25 cellular contexts compared by ENCODE assay signal in genomic region chr1:173438655-173439054, GRCh38. TPM values are rescaled to one million over a fixed set of nuclear protein-coding genes. Genes with fewer than 3 reads are reported as not detected.
A peak's percentile ranks its signal among the peaks of the same experiment; 100 is the strongest.
DNase-seq lines count a peak whose midpoint lies in the region; ATAC-seq, FAIRE-seq and TF ChIP-seq lines count a peak whose summit lies in the region.
"Had no signal": no experiment of that assay in that cellular context is flagged by ENCODE, and none has a peak within 500 bp of the region (broad histone marks: within the 10 kb centered on the region; RNA-seq: fewer than 3 reads in every experiment).

No MANE protein-coding gene starts in this region.

- H3K4me1 Mint-ChIP-seq in activated CD4-positive, alpha-beta T cell treated with anti-CD3 and anti-CD28 coated beads, Interleukin-2, amount 10 ng/mL, durations not matched to agents 24 days and 14 days, result peaks cover 2% of the 10 kb centered on the region
- H3K4me1 Mint-ChIP-seq: B cell had no signal

- no peak for FAIRE-seq in K562 (lab: Jason Lieb, UNC)
- FAIRE-seq in small intestine (lab: Jason Lieb, UNC), result no peak
- FAIRE-seq: A204.1, G401.6, GM12892, GM19239, H54 had no signal

- no peak for ATAC-seq in K562
- peak; percentile 79 for ATAC-seq in left colon
- no peak for ATAC-seq in activated CD4-positive, CD25-positive, alpha-beta regulatory T cell treated with anti-CD3 and anti-CD28 coated beads, Interleukin-2, amount 50 U/mL, for 24 hours
- ATAC-seq: CD8-positive, alpha-beta T cell; GM23338 had no signal

- no peaks in the 10 kb centered on the region for H4K20me1 ChIP-seq in K562 (replicated peaks; ENCODE audit: control insufficient read depth, insufficient read depth, low read length)
- H4K20me1 ChIP-seq: BLaER1 had no signal

- H3K27ac ChIP-seq in K562 (ENCODE audit: extremely low read depth, low read depth, low read length) (no peak overlapping the region), small intestine (ENCODE audit: low read depth in 1 of 2, low read length in 1 of 2) (no peak overlapping the region)
- H3K27ac ChIP-seq: 22Rv1, BLaER1, C4-2B had no signal

- H3K36me3 ChIP-seq in K562 (ENCODE audit: control insufficient read depth, insufficient read depth, low read length), result no peaks in the 10 kb centered on the region; the same call in 2 of the 3 replicates
- H3K36me3 ChIP-seq in small intestine (ENCODE audit: control insufficient read depth in 2 of 2, insufficient read depth in 2 of 2, low read length in 2 of 2), result no peaks in the 10 kb centered on the region
- H3K36me3 ChIP-seq: BLaER1, HAP-1 had no signal

- no peak overlapping the region for H3K4me3 Mint-ChIP-seq in activated CD4-positive, alpha-beta T cell treated with anti-CD3 and anti-CD28 coated beads, Interleukin-2, amount 10 ng/mL, durations not matched to agents 24 days and 14 days
- H3K4me3 Mint-ChIP-seq: B cell; CD8-positive, alpha-beta T cell; GM23338; HFFc6 had no signal

- WGBS in K562 (ENCODE audit: insufficient coverage, low coverage, missing lambda C conversion rate), result 55% methylated on average over 1 of the region's 1 CpG
- 17 to 62% (median 46%) methylated on average over 1 of the region's 1 CpG for WGBS in small intestine, 3 donors

- no peaks in the 10 kb centered on the region for H3K9me1 ChIP-seq in K562 (ENCODE audit: control insufficient read depth, insufficient read depth, low read length)

- H3K27me3 Mint-ChIP-seq in activated CD4-positive, alpha-beta T cell treated with anti-CD3 and anti-CD28 coated beads, Interleukin-2, amount 10 ng/mL, durations not matched to agents 24 days and 14 days, result no peaks in the 10 kb centered on the region
- H3K27me3 Mint-ChIP-seq: B cell; CD4-positive, CD25-positive, alpha-beta regulatory T cell had no signal

- H3K27me3 ChIP-seq in K562 (ENCODE audit: control insufficient read depth in 2 of 2, insufficient read depth in 2 of 2, low read length in 2 of 2), result no peaks in the 10 kb centered on the region
- no peaks in the 10 kb centered on the region for H3K27me3 ChIP-seq in small intestine (ENCODE audit: control insufficient read depth in 2 of 2, insufficient read depth in 2 of 2, low read length in 2 of 2)
- H3K27me3 ChIP-seq: BLaER1 had no signal

- BruUV-seq in K562 (replicated peaks; lab: Mats Ljungman, UMichigan), result no TSS peak

- peaks cover 0 to 26% of the 10 kb centered on the region in 2 experiments; a peak in 4 of 5 replicates for H3K4me1 ChIP-seq in K562 (replicated peaks in 1 of 2; ENCODE audit: control insufficient read depth in 2 of 2, insufficient read depth in 2 of 2, low read length in 2 of 2)
- no peaks in the 10 kb centered on the region for H3K4me1 ChIP-seq in small intestine (ENCODE audit: control insufficient read depth in 2 of 2, insufficient read depth in 1 of 2, low read depth in 1 of 2, low read length in 1 of 2)
- H3K4me1 ChIP-seq: BLaER1 had no signal

- H3K4me2 ChIP-seq in K562 (ENCODE audit: insufficient read depth, low read length), result no peak overlapping the region
- H3K4me2 ChIP-seq: BLaER1 had no signal

- H3K27ac Mint-ChIP-seq in activated CD4-positive, alpha-beta T cell treated with anti-CD3 and anti-CD28 coated beads, Interleukin-2, amount 10 ng/mL, durations not matched to agents 24 days and 14 days, result no peak overlapping the region
- H3K27ac Mint-ChIP-seq: B cell; CD8-positive, alpha-beta T cell; HFFc6 had no signal

- TF ChIP-seq POLR2A in K562 (conservative IDR thresholded peaks at IDR 0.05), result no peak

- no peak for TF ChIP-seq CTCF in K562 (IDR thresholded peaks at IDR 0.05 in 2 of 3, conservative IDR thresholded peaks at IDR 0.05 in 1 of 3; ENCODE audit: insufficient read depth in 2 of 3, low read depth in 1 of 3, low read length in 3 of 3)

- CTCF ChIA-PET in K562 (lab: Yijun Ruan, JAX; ENCODE audit: low intra/inter-chr PET ratio), result no interaction called here

- POLR2A ChIA-PET in K562 (lab: Yijun Ruan, JAX), result interaction anchor here (0.6 to 1.8 kb wide), 5 partner anchors 13 to 429 kb away, joined by 3 to 7 read pairs (median 4); partner anchors contain the start of genes GAS5 and ZBTB37

- peaks cover 8% of the 10 kb centered on the region for H3K36me3 Mint-ChIP-seq in activated CD4-positive, alpha-beta T cell treated with anti-CD3 and anti-CD28 coated beads, Interleukin-2, amount 10 ng/mL, durations not matched to agents 24 days and 14 days (ENCODE audit: low read depth)

- H3K9me3 ChIP-seq in K562 (replicated peaks; ENCODE audit: control insufficient read depth, insufficient read depth, low read depth, low read length), result no peaks in the 10 kb centered on the region
- no peaks in the 10 kb centered on the region for H3K9me3 ChIP-seq in small intestine (ENCODE audit: control insufficient read depth, low read depth)
- H3K9me3 ChIP-seq: BLaER1, Caco-2, HAP-1 had no signal

- DNase-seq in activated CD4-positive, alpha-beta T cell treated with anti-CD3 and anti-CD28 coated beads, Interleukin-2, amount 10 ng/mL, durations not matched to agents 24 days and 14 days, result peak; percentile 40
- DNase-seq in activated CD4-positive, alpha-beta T cell treated with anti-CD3 and anti-CD28 coated beads, Interleukin-2, amount 50 U/mL, for 48 hours, result no peak
- DNase-seq in K562 (ENCODE audit: extremely low read depth in 1 of 4, low spot score in 3 of 4), result no peak
- DNase-seq in left colon, result no peak
- DNase-seq in small intestine, result peak; percentile 53
- no peak for DNase-seq in NCI-H2171 (lab: John Stamatoyannopoulos, UW)
- no peak for DNase-seq in NCI-H446 (lab: John Stamatoyannopoulos, UW)
- DNase-seq: Caco-2; CD4-positive, CD25-positive, alpha-beta regulatory T cell; CD8-positive, alpha-beta T cell; DMS153; DND-41; HFFc6 had no signal

- no peak for TF ChIP-seq RAD21 in K562 (CRISPR knock-in tag; conservative IDR thresholded peaks at IDR 0.05 in 1 of 2, IDR thresholded peaks at IDR 0.05 in 1 of 2)

- no peaks in the 10 kb centered on the region for H3K9me3 Mint-ChIP-seq in activated CD4-positive, alpha-beta T cell treated with anti-CD3 and anti-CD28 coated beads, Interleukin-2, amount 10 ng/mL, durations not matched to agents 24 days and 14 days
- H3K9me3 Mint-ChIP-seq: CD4-positive, CD25-positive, alpha-beta regulatory T cell; CD8-positive, alpha-beta T cell; GM23338; HFFc6 had no signal

- H3K79me2 ChIP-seq in K562 (ENCODE audit: control insufficient read depth, insufficient read depth, low read length), result no peaks in the 10 kb centered on the region

- H3K4me3 ChIP-seq in K562 (no peak overlapping the region), small intestine (ENCODE audit: low read depth in 1 of 2, low read length in 2 of 2) (no peak overlapping the region)
- H3K4me3 ChIP-seq: BLaER1, GM23338, HAP-1 had no signal

- no peak overlapping the region for H3K9ac ChIP-seq in K562 (ENCODE audit: insufficient read depth in 1 of 2, low read depth in 2 of 2, low read length in 2 of 2)
- H3K9ac ChIP-seq: BLaER1 had no signal

- no peak overlapping the region for H2AFZ ChIP-seq in K562 (ENCODE audit: low read depth, low read length)
- H2AFZ ChIP-seq: GM23338 had no signal

- no peak for TF ChIP-seq EP300 in K562 (IDR thresholded peaks at IDR 0.05; ENCODE audit: low read length)

- intact Hi-C loops in activated CD4-positive, alpha-beta T cell treated with anti-CD3 and anti-CD28 coated beads, Interleukin-2, amount 10 ng/mL, durations not matched to agents 24 days and 14 days (cut with micrococcal nuclease), result no loop called here
- intact Hi-C loops in K562 (cut with micrococcal nuclease), result no loop called here
- intact Hi-C loops in left colon (cut with DNase I, micrococcal nuclease), result no loop called here

- in situ Hi-C loops in K562 (cut with MboI), result loop anchor here (10.0 kb wide), 1 partner anchor 386 kb away; the partner anchor contains the start of genes CENPL and DARS2

RNA-seq across cellular contexts. Expression of gene PRDX6, which starts 38.5 kb away (rescaled TPM):
- 127 and 131 TPM in 2 replicates for total RNA-seq in activated CD4-positive, alpha-beta T cell treated with anti-CD3 and anti-CD28 coated beads, Interleukin-2, amount 10 ng/mL, durations not matched to agents 24 days and 14 days
- 92.6 and 207 TPM in 2 replicates for total RNA-seq in K562 (2011; cell fraction: chromatin; rRNA removed; ENCODE audit: low replicate concordance)
- total RNA-seq in K562 (2011; cell fraction: nucleolus; rRNA removed), result 94.7 and 99.7 TPM in 2 replicates
- 162 and 225 TPM in 2 replicates for total RNA-seq in K562 (2011; cell fraction: nucleoplasm; rRNA removed)
- total RNA-seq in K562 (2014; rRNA removed), result 288 and 356 TPM in 2 replicates
- 610 and 692 TPM in 2 replicates for total RNA-seq in K562 (2014; rRNA removed; fragmentation: Illumina TruSeq; extraction: Trizol)
- total RNA-seq in K562 (2015; rRNA removed; fragmentation: Illumina TruSeq; extraction: Trizol), result 447 and 473 TPM in 2 replicates
- total RNA-seq in K562 (2021), result 540 and 565 TPM in 2 replicates
- polyA plus RNA-seq in K562 (2011; rRNA removed), result 667 and 707 TPM in 2 replicates
- polyA plus RNA-seq in K562 (2011; cell fraction: cytosol; rRNA removed), result 284 and 513 TPM in 2 replicates
- 318 and 427 TPM in 2 replicates for polyA plus RNA-seq in K562 (2011; cell fraction: nucleus; rRNA removed)
- polyA plus RNA-seq in K562 (2012), result 371 and 470 TPM in 2 replicates
- polyA plus RNA-seq in K562 (2014; fragmentation: Illumina TruSeq; extraction: Trizol), result 636 and 642 TPM in 2 replicates
- 1,000 to 10,000 TPM in 1 of 2 experiments, 100 to 1,000 TPM in 1; 884 to 1,082 TPM for polyA plus RNA-seq in K562 (2014; fragmentation: Nextera tagmentation; extraction: Ambion mirVana)
- 277 and 291 TPM in 2 replicates for polyA plus RNA-seq in K562 (2014; rRNA removed)
- 909 and 927 TPM in 2 replicates for polyA minus RNA-seq in K562 (2011; rRNA and poly(A)+ RNA removed)
- polyA minus RNA-seq in K562 (2011; cell fraction: cytosol; rRNA and poly(A)+ RNA removed), result 447 and 551 TPM in 2 replicates
- 125 and 223 TPM in 2 replicates for polyA minus RNA-seq in K562 (2011; cell fraction: nucleus; rRNA and poly(A)+ RNA removed)
- total RNA-seq in left colon, result 100 to 1,000 TPM; 680 to 788 TPM
- 100 to 1,000 TPM; 125 to 233 (median 190) TPM for polyA plus RNA-seq in small intestine

Comparison
In these comparisons a context has a peak if more than half of its experiments do, and no peak if none do; other contexts are left out.
1. DNase-seq: peak in activated CD4-positive, alpha-beta T cell treated with anti-CD3 and anti-CD28 coated beads, Interleukin-2, amount 10 ng/mL, durations not matched to agents 24 days and 14 days (single experiment) and small intestine (single experiment); none in activated CD4-positive, alpha-beta T cell treated with anti-CD3 and anti-CD28 coated beads, Interleukin-2, amount 50 U/mL, for 48 hours (0 of 2), K562 (0 of 4), left colon (0 of 2), NCI-H2171 (single experiment) and NCI-H446 (0 of 2).